ENCODE assay signal across 8 cellular contexts in genomic region chr9:97013151-97014132, GRCh38. TPM values are rescaled to one million over a fixed set of nuclear protein-coding genes. Genes with fewer than 3 reads are reported as not detected.
A peak's percentile ranks its signal among the peaks of the same experiment; 100 is the strongest.
DNase-seq lines count a peak whose midpoint lies in the region; ATAC-seq, FAIRE-seq and TF ChIP-seq lines count a peak whose summit lies in the region.
"Not testable (repeated sequence)": the region's sequence is repeated elsewhere in the genome, so short reads cannot be mapped to it uniquely, and the experiment has no call there.

No MANE protein-coding gene starts in this region.

- CTCF ChIA-PET in A549 (lab: Yijun Ruan, JAX), result not testable (repeated sequence)

- peak; percentile 54 for TF ChIP-seq POLR2A in A549 (IDR thresholded peaks at IDR 0.05; ENCODE audit: low read length)
- not testable (repeated sequence) for TF ChIP-seq POLR2A in breast epithelium (IDR thresholded peaks at IDR 0.05)

- FAIRE-seq in A549 (lab: Jason Lieb, UNC), result not testable (repeated sequence)

- H3K4me2 ChIP-seq in A549, result peak overlapping the region; percentile 77

- POLR2A ChIA-PET in A549 (lab: Yijun Ruan, JAX), result not testable (repeated sequence)

- H3K27me3 ChIP-seq in WERI-Rb-1 (ENCODE audit: insufficient read depth, low read depth, severe bottlenecking); breast epithelium: not testable (repeated sequence)

- H3K27ac ChIP-seq in A549 (peak overlapping the region; percentile 85 to 93), WERI-Rb-1 (peak overlapping the region; percentile 87), breast epithelium (peak overlapping the region; percentile 88 to 96), skin epidermis (peak overlapping the region; percentile 37 to 85 (median 77))

- H3K36me3 ChIP-seq in WERI-Rb-1, breast epithelium: not testable (repeated sequence)

- whole genome bisulfite sequencing in A549 (ENCODE audit: missing lambda C conversion rate), result 4% methylated on average over 12 of the region's 97 CpGs

- DNase-seq in A549 (ENCODE audit: low read depth in 1 of 2, low spot score in 1 of 2) (peak; percentile 43 to 79), NCI-H2171 treated with DMSO at 0.1 percent for 48 hours (lab: John Stamatoyannopoulos, UW) (peak; percentile 91), WERI-Rb-1 (peak; percentile 87), breast epithelium (ENCODE audit: low spot score in 2 of 2) (peak; percentile 53 to 56), iPS-NIHi11 (ENCODE audit: low spot score) (peak; percentile 69)

- peak; percentile 97 to 98 for ATAC-seq in A549
- peak; percentile 81 for ATAC-seq in GM18867 (IDR thresholded peaks at IDR 0.05; ENCODE audit: unreplicated experiment)
- ATAC-seq in HG03097 (IDR thresholded peaks at IDR 0.05; ENCODE audit: low FRiP score, unreplicated experiment), result peak; percentile 85

- not testable (repeated sequence) for TF ChIP-seq EP300 in A549 (IDR thresholded peaks at IDR 0.05)

- intact Hi-C loops in breast epithelium (cut with DNase I; ENCODE audit: low total_unique reads), result not testable (repeated sequence)

- not testable (repeated sequence) for H3K4me1 ChIP-seq in A549, breast epithelium

- TF ChIP-seq CTCF in A549 (IDR thresholded peaks at IDR 0.05); WERI-Rb-1 (IDR thresholded peaks at IDR 0.05; ENCODE audit: low read depth, low read length); breast epithelium (IDR thresholded peaks at IDR 0.05): not testable (repeated sequence)

- H3K9me3 ChIP-seq in A549; WERI-Rb-1 (ENCODE audit: severe bottlenecking); breast epithelium: not testable (repeated sequence)

- H3K4me3 ChIP-seq in A549 (peak overlapping the region; percentile 91), WERI-Rb-1 (ENCODE audit: low read depth, low read length) (peak overlapping the region; percentile 70), breast epithelium (peak overlapping the region; percentile 43 to 84 (median 62)), skin epidermis (peak overlapping the region; percentile 41 to 59 (median 54))

- not testable (repeated sequence) for TF ChIP-seq RAD21 in A549 (conservative IDR thresholded peaks at IDR 0.05 in 1 of 2, IDR thresholded peaks at IDR 0.05 in 1 of 2)

TF ChIP-seq in A549, 52 proteins besides CTCF, POLR2A, EP300 and RAD21:
- TF ChIP-seq JUN (IDR thresholded peaks at IDR 0.05), result peak in 1 of 2 experiments; percentile 57; a peak in 2 of 5 replicates
- peak; percentile 25; the same call in 1 of the 2 replicates for TF ChIP-seq PHF8 (IDR thresholded peaks at IDR 0.05; ENCODE audit: borderline replicate concordance, low read depth)
- TF ChIP-seq MAX (IDR thresholded peaks at IDR 0.05), result peak; percentile 63

RNA-seq across cellular contexts. Expression of gene CTSV, which starts 25.5 kb away (rescaled TPM):
- 11.3 and 13.4 TPM in 2 replicates for polyA plus RNA-seq in A549 (2011; rRNA removed)
- 8.0 and 8.9 TPM in 2 replicates for polyA plus RNA-seq in A549 (2012; cell fraction: cytosol; rRNA removed)
- 4.9 and 7.2 TPM in 2 replicates for polyA plus RNA-seq in A549 (2012; cell fraction: nucleus; rRNA removed)
- polyA plus RNA-seq in A549 (2017; fragmentation: RNase III; extraction: RNeasy Plus Mini Kit Qiagen cat#74134 plus additional on column Dnase treatment), result 13.2 to 14.9 TPM (median 14.1 TPM) in 3 replicates
- polyA minus RNA-seq in A549 (2011; rRNA and poly(A)+ RNA removed), result 2.0 and 2.9 TPM in 2 replicates
- 10 to 100 TPM in 1 of 3 donors, 1 to 10 TPM in 1, under 1 TPM in 1; 0.48 to 15.4 (median 2.0) TPM for total RNA-seq in breast epithelium

Comparison
In these comparisons a context has a peak if more than half of its experiments do, and no peak if none do; other contexts are left out.
1. Peak in every context shown above with its lines: DNase-seq, ATAC-seq, H3K4me3 ChIP-seq and H3K27ac ChIP-seq.